8 cellular contexts compared by ENCODE assay signal in the genomic region with DNA sequence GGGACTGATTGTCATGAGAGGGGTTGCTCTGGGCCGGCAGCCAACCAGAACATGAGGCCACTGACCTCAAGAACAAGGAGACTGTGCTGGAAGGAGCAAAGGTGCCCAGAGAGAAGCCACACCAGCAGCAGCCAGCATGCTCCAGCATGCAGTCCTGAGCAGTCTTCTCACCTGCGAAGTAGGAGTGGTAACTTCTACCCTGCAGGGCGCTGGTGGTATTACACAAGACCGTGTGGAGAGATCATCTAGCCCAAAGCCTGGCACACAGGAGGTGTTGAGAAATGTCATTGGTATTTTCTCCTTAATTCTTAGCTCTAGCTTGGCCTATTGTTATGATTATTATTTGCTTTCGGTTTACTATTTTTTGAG.
DNase-seq lines count a peak whose midpoint lies in the region; ATAC-seq and TF ChIP-seq lines count a peak whose summit lies in the region.

No MANE protein-coding gene starts in this region.

- no peak overlapping the region for H3K27ac Mint-ChIP-seq in effector memory CD8-positive, alpha-beta T cell
- no peak overlapping the region for H3K27ac Mint-ChIP-seq in stimulated activated memory B cell treated with anti-CD40 and anti-IgM and Interleukin-4, amounts not matched to agents 10 μg/mL and 1 μg/mL and 100 μg/mL, for 72 hours

- H3K27me3 Mint-ChIP-seq in effector memory CD8-positive, alpha-beta T cell = peaks cover 54 to 64% of the 10 kb centered on the region in 2 donors
- H3K27me3 Mint-ChIP-seq in stimulated activated memory B cell treated with anti-CD40 and anti-IgM and Interleukin-4, amounts not matched to agents 10 μg/mL and 1 μg/mL and 100 μg/mL, for 72 hours = peaks cover 37% of the 10 kb centered on the region

- CTCF ChIA-PET in RWPE1 (lab: Yijun Ruan, JAX) = interaction anchor here (0.6 to 0.9 kb wide), 4 partner anchors 9 to 1540 kb away, joined by 3 to 4 read pairs (median 3); no protein-coding TSS in a partner anchor

- no peaks in the 10 kb centered on the region for H3K36me3 ChIP-seq in right lobe of liver

- H3K27me3 ChIP-seq in right lobe of liver = no peaks in the 10 kb centered on the region

- ATAC-seq in HG02623 (IDR thresholded peaks at IDR 0.05; ENCODE audit: unreplicated experiment) (peak; percentile 75), right lobe of liver (peak in 3 of 4 donors; percentile 21 to 38 (median 33)), HG03108 (IDR thresholded peaks at IDR 0.05; ENCODE audit: unreplicated experiment) (no peak)
- ATAC-seq in effector memory CD8-positive, alpha-beta T cell (replicated peaks) = no peak
- no peak for ATAC-seq in stimulated activated memory B cell treated with anti-CD40 and anti-IgM and Interleukin-4, amounts not matched to agents 10 μg/mL and 1 μg/mL and 100 μg/mL, for 72 hours

- H3K27ac ChIP-seq in RWPE1 = no peak overlapping the region
- H3K27ac ChIP-seq in right lobe of liver = no peak overlapping the region

- H3K9me3 ChIP-seq in right lobe of liver = no peaks in the 10 kb centered on the region

- H3K9me3 Mint-ChIP-seq in effector memory CD8-positive, alpha-beta T cell = no peaks in the 10 kb centered on the region
- no peaks in the 10 kb centered on the region for H3K9me3 Mint-ChIP-seq in stimulated activated memory B cell treated with anti-CD40 and anti-IgM and Interleukin-4, amounts not matched to agents 10 μg/mL and 1 μg/mL and 100 μg/mL, for 72 hours

- intact Hi-C loops in right lobe of liver (cut with DNase I) = no loop called here

- H3K4me1 Mint-ChIP-seq in effector memory CD8-positive, alpha-beta T cell (ENCODE audit: low read depth in 2 of 2) = no peaks in the 10 kb centered on the region
- H3K4me1 Mint-ChIP-seq in stimulated activated memory B cell treated with anti-CD40 and anti-IgM and Interleukin-4, amounts not matched to agents 10 μg/mL and 1 μg/mL and 100 μg/mL, for 72 hours = no peaks in the 10 kb centered on the region

- POLR2A ChIA-PET in RWPE1 (lab: Yijun Ruan, JAX; ENCODE audit: low non-redundant PET) = no interaction called here

- H3K4me3 ChIP-seq in right lobe of liver = no peak overlapping the region

- H3K4me3 Mint-ChIP-seq in effector memory CD8-positive, alpha-beta T cell = no peak overlapping the region
- no peak overlapping the region for H3K4me3 Mint-ChIP-seq in stimulated activated memory B cell treated with anti-CD40 and anti-IgM and Interleukin-4, amounts not matched to agents 10 μg/mL and 1 μg/mL and 100 μg/mL, for 72 hours

- 42% methylated on average over 5 of the region's 5 CpGs for WGBS in right lobe of liver (ENCODE audit: insufficient coverage, low coverage, low lambda C conversion rate, missing lambda C conversion rate)

- H3K4me1 ChIP-seq in right lobe of liver = no peaks in the 10 kb centered on the region

- TF ChIP-seq POLR2A in right lobe of liver (IDR thresholded peaks at IDR 0.05) = no peak

- peak; percentile 37 for TF ChIP-seq CTCF in RWPE1 (conservative IDR thresholded peaks at IDR 0.05; ENCODE audit: low read depth)
- peak in 2 of 4 donors; percentile 5 to 8 for TF ChIP-seq CTCF in right lobe of liver (IDR thresholded peaks at IDR 0.05)

- H3K36me3 Mint-ChIP-seq in effector memory CD8-positive, alpha-beta T cell (ENCODE audit: insufficient read depth) = peaks cover 3% of the 10 kb centered on the region
- H3K36me3 Mint-ChIP-seq in stimulated activated memory B cell treated with anti-CD40 and anti-IgM and Interleukin-4, amounts not matched to agents 10 μg/mL and 1 μg/mL and 100 μg/mL, for 72 hours = no peaks in the 10 kb centered on the region

- peak; percentile 59 for DNase-seq in activated CD8-positive, alpha-beta memory T cell treated with anti-CD3 and anti-CD28 coated beads, Interleukin-2, amount 50 U/mL, for 48 hours
- DNase-seq in activated CD8-positive, alpha-beta memory T cell treated with anti-CD3 and anti-CD28 coated beads, Interleukin-2, amount 50 U/mL, for 4 hours = no peak
- DNase-seq in RWPE1 (ENCODE audit: low spot score) (peak; percentile 53), right lobe of liver (no peak)
- DNase-seq in effector memory CD8-positive, alpha-beta T cell = no peak

Comparison
In these comparisons a context has a peak if more than half of its experiments do, and no peak if none do; other contexts are left out.
1. DNase-seq: peak in activated CD8-positive, alpha-beta memory T cell treated with anti-CD3 and anti-CD28 coated beads, Interleukin-2, amount 50 U/mL, for 48 hours (single experiment) and RWPE1 (single experiment); none in activated CD8-positive, alpha-beta memory T cell treated with anti-CD3 and anti-CD28 coated beads, Interleukin-2, amount 50 U/mL, for 4 hours (single experiment), right lobe of liver (0 of 3) and effector memory CD8-positive, alpha-beta T cell (0 of 3).
2. ATAC-seq: peak in HG02623 (single experiment) and right lobe of liver (3 of 4); none in effector memory CD8-positive, alpha-beta T cell (single experiment), HG03108 (single experiment) and stimulated activated memory B cell treated with anti-CD40 and anti-IgM and Interleukin-4, amounts not matched to agents 10 μg/mL and 1 μg/mL and 100 μg/mL, for 72 hours (single experiment).